16 cellular contexts compared by ENCODE assay signal in the genomic region with DNA sequence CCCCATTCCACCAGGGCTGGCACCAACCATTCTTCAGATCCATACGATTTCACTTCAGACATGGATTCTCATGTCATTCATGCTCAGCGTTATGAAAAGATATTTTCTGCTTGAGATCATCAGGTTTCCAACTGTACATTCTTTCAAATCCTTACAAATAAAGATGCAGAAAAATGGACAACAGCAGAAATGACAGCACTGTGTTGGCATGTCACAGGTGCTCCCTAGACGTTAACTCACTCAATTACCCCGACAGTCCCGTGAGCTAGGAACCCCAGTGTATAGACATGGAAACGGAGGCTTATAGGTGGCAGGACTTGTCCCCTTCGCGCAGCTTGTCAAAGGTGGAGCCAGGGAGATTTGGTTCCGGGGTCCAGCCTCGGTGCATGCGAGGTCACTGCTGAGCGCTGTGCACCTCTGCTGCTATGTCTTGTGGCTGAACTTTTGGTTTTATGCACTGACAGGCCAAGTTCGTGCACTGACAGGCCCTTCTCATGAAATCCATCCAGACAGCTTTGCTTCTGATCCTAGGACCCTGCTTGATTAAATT. TPM values are rescaled to one million over a fixed set of nuclear protein-coding genes. Genes with fewer than 3 reads are reported as not detected.
DNase-seq lines count a peak whose midpoint lies in the region; ATAC-seq and TF ChIP-seq lines count a peak whose summit lies in the region.
"Had no signal": no experiment of that assay in that cellular context is flagged by ENCODE, and none has a peak within 500 bp of the region (broad histone marks: within the 10 kb centered on the region; RNA-seq: fewer than 3 reads in every experiment).

No MANE protein-coding gene starts in this region.

- no peak overlapping the region for H2AFZ ChIP-seq in mammary epithelial cell (ENCODE audit: low read depth, low read length)

- H3K36me3 ChIP-seq in mammary epithelial cell (ENCODE audit: insufficient read depth, low read length) (peaks cover 64% of the 10 kb centered on the region), skeletal muscle satellite cell (ENCODE audit: insufficient read depth, low read length) (peaks cover 93% of the 10 kb centered on the region)
- H3K36me3 ChIP-seq: neutrophil had no signal

- H3K27ac ChIP-seq in AG04450 (ENCODE audit: low read depth, low read length) (peak overlapping the region; percentile 79), mammary epithelial cell (ENCODE audit: insufficient read depth, low read depth, low read length) (peak overlapping the region; percentile 10), right cardiac atrium (ENCODE audit: low read length) (peak overlapping the region; percentile 76)
- H3K27ac ChIP-seq: neutrophil had no signal

- H3K4me2 ChIP-seq in mammary epithelial cell (ENCODE audit: insufficient read depth, low read depth, low read length): no peak overlapping the region
- peak overlapping the region; percentile 5 for H3K4me2 ChIP-seq in skeletal muscle satellite cell (ENCODE audit: low read length)
- H3K4me2 ChIP-seq: A549 had no signal

- WGBS in mammary epithelial cell (ENCODE audit: low coverage, missing lambda C conversion rate): 62% methylated on average over 13 of the region's 13 CpGs
- WGBS in right cardiac atrium: 73% methylated on average over 13 of the region's 13 CpGs

- in situ Hi-C loops in mammary epithelial cell (cut with MboI; ENCODE audit: low sequenced_read_pairs in 2 of 2): no loop called here

- no peaks in the 10 kb centered on the region for H3K27me3 ChIP-seq in AG04450 (ENCODE audit: control insufficient read depth, insufficient read depth, low read length)
- no peaks in the 10 kb centered on the region for H3K27me3 ChIP-seq in mammary epithelial cell (ENCODE audit: insufficient read depth, low read length)
- H3K27me3 ChIP-seq in right cardiac atrium (ENCODE audit: control insufficient read depth, insufficient read depth): no peaks in the 10 kb centered on the region
- H3K27me3 ChIP-seq in skeletal muscle satellite cell (ENCODE audit: control insufficient read depth, insufficient read depth, low read length): no peaks in the 10 kb centered on the region

- no peak overlapping the region for H3K4me3 ChIP-seq in AG04450 (ENCODE audit: low read depth, low read length)
- no peak overlapping the region for H3K4me3 ChIP-seq in mammary epithelial cell (replicated peaks in 1 of 3; ENCODE audit: insufficient read depth in 1 of 3, low read depth in 2 of 3, low read length in 3 of 3)
- H3K4me3 ChIP-seq in right cardiac atrium (ENCODE audit: low read length): no peak overlapping the region
- no peak overlapping the region for H3K4me3 ChIP-seq in skeletal muscle satellite cell (ENCODE audit: low read length)
- H3K4me3 ChIP-seq: A549, lung had no signal

- H3K4me1 ChIP-seq in mammary epithelial cell (ENCODE audit: insufficient read depth, low read length): peaks cover 54% of the 10 kb centered on the region
- H3K4me1 ChIP-seq in right cardiac atrium (ENCODE audit: control insufficient read depth, insufficient read depth, low read length): peaks cover 5% of the 10 kb centered on the region
- H3K4me1 ChIP-seq in skeletal muscle satellite cell (ENCODE audit: control insufficient read depth, insufficient read depth, low read length): peaks cover 70% of the 10 kb centered on the region

- intact Hi-C loops in mammary epithelial cell (cut with micrococcal nuclease) (no loop called here), right cardiac atrium (cut with DNase I) (loop anchor here in 2 of 4 donors (10.0 kb wide), 2 partner anchors 54 to 114 kb away; no protein-coding TSS in a partner anchor)

- peak in 1 of 2 donors; percentile 5 for ATAC-seq in right cardiac atrium
- no peak for ATAC-seq in HG03196 (IDR thresholded peaks at IDR 0.05; ENCODE audit: unreplicated experiment)
- no peak for ATAC-seq in HG03469 (IDR thresholded peaks at IDR 0.05; ENCODE audit: unreplicated experiment)
- ATAC-seq: A549 had no signal

- dilution Hi-C loops in mammary epithelial cell (cut with HindIII; ENCODE audit: low sequenced_read_pairs): no loop called here

- TF ChIP-seq CTCF in AG04450 (IDR thresholded peaks at IDR 0.05; ENCODE audit: low read depth, low read length) (no peak), mammary epithelial cell (conservative IDR thresholded peaks at IDR 0.05 in 1 of 2, IDR thresholded peaks at IDR 0.05 in 1 of 2; ENCODE audit: extremely low read depth in 1 of 2, insufficient read depth in 1 of 2, low read depth in 1 of 2, low read length in 2 of 2) (no peak)

- CTCF ChIA-PET in AG04450 (lab: Charles Lee) (no interaction called here), mammary epithelial cell (lab: Charles Lee; ENCODE audit: low non-redundant PET) (no interaction called here)

- H4K20me1 ChIP-seq in mammary epithelial cell (ENCODE audit: insufficient read depth, low read length): peaks cover under 1% of the 10 kb centered on the region

- H3K9ac ChIP-seq in mammary epithelial cell (ENCODE audit: insufficient read depth, low read length): no peak overlapping the region
- peak overlapping the region; percentile 32 for H3K9ac ChIP-seq in skeletal muscle satellite cell (ENCODE audit: low read depth, low read length)

- peaks cover 96% of the 10 kb centered on the region for H3K79me2 ChIP-seq in mammary epithelial cell (ENCODE audit: insufficient read depth, low read length)

- H3K9me3 ChIP-seq in AG04450 (ENCODE audit: control insufficient read depth, insufficient read depth, low read length) (no peaks in the 10 kb centered on the region), mammary epithelial cell (replicated peaks; ENCODE audit: insufficient read depth, low read length) (no peaks in the 10 kb centered on the region), right cardiac atrium (ENCODE audit: control insufficient read depth, low read length) (no peaks in the 10 kb centered on the region), skeletal muscle satellite cell (replicated peaks; ENCODE audit: low read length) (no peaks in the 10 kb centered on the region)
- H3K9me3 ChIP-seq: A549, neutrophil had no signal

- no TSS peak for BruUV-seq in mammary epithelial cell (replicated peaks; lab: Mats Ljungman, UMichigan)

- POLR2A ChIA-PET in AG04450 (lab: Yijun Ruan, JAX): no interaction called here

- DNase-seq in AG04450 (ENCODE audit: low read depth, low spot score) (no peak), mammary epithelial cell (no peak), right cardiac atrium (no peak), NCI-H69 (lab: John Stamatoyannopoulos, UW) (no peak), NCI-H2171 (lab: John Stamatoyannopoulos, UW) (no peak)
- DNase-seq: activated CD4-positive, CD25-positive, alpha-beta regulatory T cell treated with anti-CD3 and anti-CD28 coated beads, Interleukin-2, amount 50 U/mL, for 72 hours; activated naive CD8-positive, alpha-beta T cell treated with anti-CD3 and anti-CD28 coated beads, Interleukin-2, amount 10 ng/mL, durations not matched to agents 7 days and 5 days; NCI-H187; NCI-H774; substantia nigra had no signal

RNA-seq across cellular contexts. Expression of a gene that starts 17.7 kb away (rescaled TPM):
- polyA plus RNA-seq in AG04450 (2011; rRNA removed): 497 and 555 TPM in 2 replicates
- polyA minus RNA-seq in AG04450 (2011; rRNA and poly(A)+ RNA removed): 400 and 514 TPM in 2 replicates
- 100 to 1,000 TPM; 158 to 363 TPM for total RNA-seq in mammary epithelial cell
- polyA plus RNA-seq in mammary epithelial cell: 280 TPM
- polyA minus RNA-seq in mammary epithelial cell: 170 TPM
- 100 to 1,000 TPM; 423 to 631 (median 511) TPM for total RNA-seq in right cardiac atrium
- 410 TPM for polyA plus RNA-seq in right cardiac atrium
- 117 and 154 TPM in 2 replicates for total RNA-seq in skeletal muscle satellite cell (2012; rRNA removed)

RNA-seq across cellular contexts. Expression of a gene that starts 43.9 kb away (rescaled TPM):
- polyA plus RNA-seq in AG04450 (2011; rRNA removed): 13.7 and 20.3 TPM in 2 replicates
- polyA minus RNA-seq in AG04450 (2011; rRNA and poly(A)+ RNA removed): 9.9 and 11.5 TPM in 2 replicates
- 10 to 100 TPM; 16.5 TPM for total RNA-seq in mammary epithelial cell
- polyA plus RNA-seq in mammary epithelial cell: 8.7 TPM
- polyA minus RNA-seq in mammary epithelial cell: 8.0 TPM
- total RNA-seq in right cardiac atrium: 10 to 100 TPM; 13.2 to 20.3 (median 17.0) TPM
- polyA plus RNA-seq in right cardiac atrium: 15.8 TPM
- 14.0 and 16.5 TPM in 2 replicates for total RNA-seq in skeletal muscle satellite cell (2012; rRNA removed)

RNA-seq across cellular contexts. Expression of a gene that starts 51.7 kb away (rescaled TPM):
- 7.9 and 9.8 TPM in 2 replicates for polyA plus RNA-seq in AG04450 (2011; rRNA removed)
- 14.0 and 16.7 TPM in 2 replicates for polyA minus RNA-seq in AG04450 (2011; rRNA and poly(A)+ RNA removed)
- total RNA-seq in mammary epithelial cell: 10 to 100 TPM; 24.6 to 44.8 TPM
- 9.8 TPM for polyA plus RNA-seq in mammary epithelial cell
- 19.2 TPM for polyA minus RNA-seq in mammary epithelial cell
- total RNA-seq in right cardiac atrium: 10 to 100 TPM in 3 of 4 donors, 1 to 10 TPM in 1; 9.9 to 12.5 (median 11.8) TPM
- polyA plus RNA-seq in right cardiac atrium: 3.6 TPM
- total RNA-seq in skeletal muscle satellite cell (2012; rRNA removed): 14.2 and 14.4 TPM in 2 replicates

Comparison
In these comparisons a context has a peak if more than half of its experiments do, and no peak if none do; other contexts are left out.
1. H3K27ac ChIP-seq: peak in every context shown above with its lines; median percentile 79 in AG04450; 76 in right cardiac atrium; 10 in mammary epithelial cell.